ENCODE assay signal across 16 cellular contexts in genomic region chr12:110203546-110203945, GRCh38.
"Had no signal": no experiment of that assay in that cellular context is flagged by ENCODE, and none has a peak within 500 bp of the region (broad histone marks: within the 10 kb centered on the region; RNA-seq: fewer than 3 reads in every experiment).

No MANE protein-coding gene starts in this region.

- ATAC-seq: left lobe of liver; natural killer cell; psoas muscle; sciatic nerve; stimulated activated naive CD8-positive, alpha-beta T cell treated with anti-CD3 and anti-CD28 coated beads, Interleukin-15, amount 100 ng/mL, for 72 hours; T-helper 17 cell; WTC11 had no signal

- DNase-seq: activated CD4-positive, alpha-beta T cell treated with anti-CD3 and anti-CD28 coated beads for 48 hours; activated naive CD4-positive, alpha-beta T cell; activated naive CD8-positive, alpha-beta T cell treated with anti-CD3 and anti-CD28 coated beads, Interleukin-2, amount 10 ng/mL, durations not matched to agents 7 days and 5 days; aorta; foreskin fibroblast; mammary epithelial cell; natural killer cell; occipital lobe; psoas muscle; SHP77; stimulated activated naive CD8-positive, alpha-beta T cell treated with anti-CD3 and anti-CD28 coated beads, Interleukin-15, amount 100 ng/mL, for 72 hours; T-helper 17 cell had no signal

- H3K4me3 ChIP-seq: esophagus muscularis mucosa, psoas muscle had no signal

- H3K27ac ChIP-seq: esophagus muscularis mucosa, psoas muscle had no signal
